Comparison of ENCODE assay signal across 8 cellular contexts in genomic region chr5:31854181-31854624, GRCh38.
A peak's percentile ranks its signal among the peaks of the same experiment; 100 is the strongest.
DNase-seq lines count a peak whose midpoint lies in the region; ATAC-seq and TF ChIP-seq lines count a peak whose summit lies in the region.

No MANE protein-coding gene starts in this region.

- H3K9me3 ChIP-seq in HEK293 (ENCODE audit: control insufficient read depth, insufficient read depth, low read depth, low read length) (no peaks in the 10 kb centered on the region), left ventricle myocardium inferior (replicated peaks) (peaks cover 9% of the 10 kb centered on the region)

- H3K4me3 Mint-ChIP-seq in activated T-helper 2 cell treated with anti-CD3 and anti-CD28 coated beads, Interferon-gamma antibody, Interleukin-2, Interleukin-4, amounts not matched to agents 10 μg/mL and 5 μg/mL and 100 μg/mL, durations not matched to agents 14 hours and 24 hours and 36 hours (ENCODE audit: low read depth), result peak overlapping the region; percentile 38
- H3K4me3 Mint-ChIP-seq in progenitor cell of endocrine pancreas (ENCODE audit: low read depth), result peak overlapping the region; percentile 81

- DNase-seq in activated T-helper 2 cell treated with anti-CD3 and anti-CD28 coated beads, Interferon-gamma antibody, Interleukin-2, Interleukin-4, amounts not matched to agents 10 μg/mL and 5 μg/mL and 100 μg/mL, durations not matched to agents 14 hours and 24 hours and 36 hours (ENCODE audit: low spot score), result no peak
- DNase-seq in left ventricle myocardium inferior (peak; percentile 33), progenitor cell of endocrine pancreas (ENCODE audit: low spot score, unreplicated experiment) (no peak), hippocampal formation (lab: John Stamatoyannopoulos, UW) (no peak), cerebellum (ENCODE audit: low spot score) (no peak)

- H3K36me3 Mint-ChIP-seq in activated T-helper 2 cell treated with anti-CD3 and anti-CD28 coated beads, Interferon-gamma antibody, Interleukin-2, Interleukin-4, amounts not matched to agents 10 μg/mL and 5 μg/mL and 100 μg/mL, durations not matched to agents 14 hours and 24 hours and 36 hours (ENCODE audit: low read depth), result no peaks in the 10 kb centered on the region
- peaks cover 3% of the 10 kb centered on the region for H3K36me3 Mint-ChIP-seq in progenitor cell of endocrine pancreas (ENCODE audit: insufficient read depth)

- peaks cover 4% of the 10 kb centered on the region for H3K9me3 Mint-ChIP-seq in activated T-helper 2 cell treated with anti-CD3 and anti-CD28 coated beads, Interferon-gamma antibody, Interleukin-2, Interleukin-4, amounts not matched to agents 10 μg/mL and 5 μg/mL and 100 μg/mL, durations not matched to agents 14 hours and 24 hours and 36 hours
- H3K9me3 Mint-ChIP-seq in progenitor cell of endocrine pancreas (ENCODE audit: low read depth), result peaks cover 6% of the 10 kb centered on the region

- H3K27me3 ChIP-seq in left ventricle myocardium inferior (ENCODE audit: low read depth), result no peaks in the 10 kb centered on the region

- H3K36me3 ChIP-seq in HEK293 (ENCODE audit: control insufficient read depth in 2 of 2, insufficient read depth in 1 of 2, low read length in 2 of 2) (no peaks in the 10 kb centered on the region), left ventricle myocardium inferior (peaks cover 29% of the 10 kb centered on the region)

- H3K27ac Mint-ChIP-seq in activated T-helper 2 cell treated with anti-CD3 and anti-CD28 coated beads, Interferon-gamma antibody, Interleukin-2, Interleukin-4, amounts not matched to agents 10 μg/mL and 5 μg/mL and 100 μg/mL, durations not matched to agents 14 hours and 24 hours and 36 hours, result no peak overlapping the region
- peak overlapping the region; percentile 63 for H3K27ac Mint-ChIP-seq in progenitor cell of endocrine pancreas

- peaks cover 34% of the 10 kb centered on the region for H3K27me3 Mint-ChIP-seq in activated T-helper 2 cell treated with anti-CD3 and anti-CD28 coated beads, Interferon-gamma antibody, Interleukin-2, Interleukin-4, amounts not matched to agents 10 μg/mL and 5 μg/mL and 100 μg/mL, durations not matched to agents 14 hours and 24 hours and 36 hours (ENCODE audit: low read depth)
- peaks cover 19% of the 10 kb centered on the region for H3K27me3 Mint-ChIP-seq in progenitor cell of endocrine pancreas

- peak overlapping the region; percentile 52 for H3K4me3 ChIP-seq in HEK293 (ENCODE audit: low read depth, low read length)
- H3K4me3 ChIP-seq in left ventricle myocardium inferior, result peak overlapping the region; percentile 79

- CTCF ChIA-PET in HEK293 (lab: Yijun Ruan, JAX), result interaction anchor here (0.7 to 2.5 kb wide), 6 partner anchors 9 to 239 kb away, joined by 3 to 14 read pairs (median 4); no protein-coding TSS in a partner anchor

- TF ChIP-seq CTCF in HEK293 (tag by site-specific recombination; IDR thresholded peaks at IDR 0.05) (no peak), left ventricle myocardium inferior (IDR thresholded peaks at IDR 0.05; ENCODE audit: borderline replicate concordance) (no peak), progenitor cell of endocrine pancreas (IDR thresholded peaks at IDR 0.05; ENCODE audit: unreplicated experiment) (no peak)

- H3K27ac ChIP-seq in HEK293 (ENCODE audit: extremely low read depth, low read depth, low read length) (no peak overlapping the region; the same call in 1 of the 2 replicates), left ventricle myocardium inferior (replicated peaks) (peak overlapping the region; percentile 91)

- H3K4me1 ChIP-seq in HEK293 (ENCODE audit: control insufficient read depth, insufficient read depth, low read length) (peaks cover 10% of the 10 kb centered on the region), left ventricle myocardium inferior (peaks cover 56% of the 10 kb centered on the region)

- ATAC-seq in HG03039 (IDR thresholded peaks at IDR 0.05; ENCODE audit: unreplicated experiment), result no peak
- no peak for ATAC-seq in GM21619 (IDR thresholded peaks at IDR 0.05; ENCODE audit: unreplicated experiment)

- H3K4me1 Mint-ChIP-seq in activated T-helper 2 cell treated with anti-CD3 and anti-CD28 coated beads, Interferon-gamma antibody, Interleukin-2, Interleukin-4, amounts not matched to agents 10 μg/mL and 5 μg/mL and 100 μg/mL, durations not matched to agents 14 hours and 24 hours and 36 hours (ENCODE audit: low read depth), result peaks cover 4% of the 10 kb centered on the region
- peaks cover 18% of the 10 kb centered on the region for H3K4me1 Mint-ChIP-seq in progenitor cell of endocrine pancreas (ENCODE audit: low read depth)

- intact Hi-C loops in activated T-helper 2 cell treated with anti-CD3 and anti-CD28 coated beads, Interferon-gamma antibody, Interleukin-2, Interleukin-4, amounts not matched to agents 10 μg/mL and 5 μg/mL and 100 μg/mL, durations not matched to agents 14 hours and 24 hours and 36 hours (cut with micrococcal nuclease), result no loop called here
- intact Hi-C loops in left ventricle myocardium inferior (cut with micrococcal nuclease), result no loop called here

- POLR2A ChIA-PET in HEK293 (lab: Yijun Ruan, JAX), result no interaction called here

TF ChIP-seq in HEK293, 187 proteins besides CTCF, POLR2A, EP300 and RAD21:
- no peak for TF ChIP-seq ZFP37 (tag by site-specific recombination; IDR thresholded peaks at IDR 0.05)
- TF ChIP-seq HOXA7 (CRISPR knock-in tag; IDR thresholded peaks at IDR 0.05; ENCODE audit: borderline replicate concordance), result no peak
- no peak for TF ChIP-seq SETDB1 (IDR thresholded peaks at IDR 0.05; ENCODE audit: insufficient read length, low read length)
- peak; percentile 85 for TF ChIP-seq EGR2 (tag by site-specific recombination; IDR thresholded peaks at IDR 0.05; ENCODE audit: low read depth)
- TF ChIP-seq ZXDB (tag by site-specific recombination; IDR thresholded peaks at IDR 0.05), result no peak
- no peak for TF ChIP-seq OSR2 (tag by site-specific recombination; IDR thresholded peaks at IDR 0.05)
- TF ChIP-seq ZNF501 (tag by site-specific recombination; IDR thresholded peaks at IDR 0.05), result no peak
- no peak for TF ChIP-seq HOXD13 (CRISPR knock-in tag; IDR thresholded peaks at IDR 0.05; ENCODE audit: borderline replicate concordance)
- TF ChIP-seq GLIS1 (tag by site-specific recombination; IDR thresholded peaks at IDR 0.05), result peak; percentile 91
- TF ChIP-seq ZNF433 (tag by site-specific recombination; IDR thresholded peaks at IDR 0.05; ENCODE audit: low read depth), result no peak
- TF ChIP-seq ZNF660 (tag by site-specific recombination; IDR thresholded peaks at IDR 0.05), result no peak
- TF ChIP-seq ZBTB11 (tag by site-specific recombination; conservative IDR thresholded peaks at IDR 0.05; ENCODE audit: low read depth), result no peak
- no peak for TF ChIP-seq ZFP3 (tag by site-specific recombination; IDR thresholded peaks at IDR 0.05; ENCODE audit: low read depth)
- no peak for TF ChIP-seq MYNN (tag by site-specific recombination; IDR thresholded peaks at IDR 0.05; ENCODE audit: borderline replicate concordance)
- no peak; the same call in 1 of the 2 replicates for TF ChIP-seq SCRT2 (tag by site-specific recombination; IDR thresholded peaks at IDR 0.05)
- TF ChIP-seq ZNF16 (tag by site-specific recombination; IDR thresholded peaks at IDR 0.05; ENCODE audit: low read depth), result no peak
- no peak for TF ChIP-seq MEIS1 (CRISPR knock-in tag; IDR thresholded peaks at IDR 0.05; ENCODE audit: borderline replicate concordance)
- TF ChIP-seq ZNF555 (tag by site-specific recombination; conservative IDR thresholded peaks at IDR 0.05), result no peak
- TF ChIP-seq ZNF843 (tag by site-specific recombination; IDR thresholded peaks at IDR 0.05), result no peak
- TF ChIP-seq ZNF561 (tag by site-specific recombination; IDR thresholded peaks at IDR 0.05; ENCODE audit: borderline replicate concordance), result no peak
- TF ChIP-seq ZNF610 (tag by site-specific recombination; IDR thresholded peaks at IDR 0.05; ENCODE audit: borderline replicate concordance), result no peak
- TF ChIP-seq ZFHX2 (tag by site-specific recombination; conservative IDR thresholded peaks at IDR 0.05), result peak; percentile 87
